ENCODE assay signal across 8 cellular contexts in genomic region chr13:46165485-46166220, GRCh38. TPM values are rescaled to one million over a fixed set of nuclear protein-coding genes. Genes with fewer than 3 reads are reported as not detected.
A peak's percentile ranks its signal among the peaks of the same experiment; 100 is the strongest.
DNase-seq lines count a peak whose midpoint lies in the region; ATAC-seq and TF ChIP-seq lines count a peak whose summit lies in the region.

No MANE protein-coding gene starts in this region.

- H3K4me3 ChIP-seq in GM06990 (replicated peaks; ENCODE audit: low read depth, low read length) (peak overlapping the region; percentile 69; the same call in 1 of the 2 replicates), transverse colon (no peak overlapping the region)

- no peaks in the 10 kb centered on the region for H3K9me3 ChIP-seq in transverse colon

- H3K27me3 ChIP-seq in GM06990 (replicated peaks; ENCODE audit: control insufficient read depth, insufficient read depth, low read length) (no peaks in the 10 kb centered on the region), transverse colon (no peaks in the 10 kb centered on the region)

- peaks cover 3% of the 10 kb centered on the region for H3K36me3 ChIP-seq in GM06990 (ENCODE audit: control insufficient read depth, insufficient read depth, low read length)
- H3K36me3 ChIP-seq in transverse colon: no peaks in the 10 kb centered on the region

- TF ChIP-seq CTCF in GM06990 (IDR thresholded peaks at IDR 0.05; ENCODE audit: insufficient read depth, low read length, poor library complexity, severe bottlenecking) (no peak), transverse colon (IDR thresholded peaks at IDR 0.05) (no peak)

- peak; percentile 70 for DNase-seq in GM06990 (ENCODE audit: extremely low read depth, insufficient read length)
- peak; percentile 25 for DNase-seq in central memory CD4-positive, alpha-beta T cell
- DNase-seq in GF-D8 (lab: John Stamatoyannopoulos, UW): no peak
- DNase-seq in DMS153 (lab: John Stamatoyannopoulos, UW): no peak
- DNase-seq in transverse colon: no peak
- DNase-seq in KG1 (lab: John Stamatoyannopoulos, UW): no peak

- H3K4me1 Mint-ChIP-seq in IgD-negative memory B cell: peaks cover 63 to 74% (median 73%) of the 10 kb centered on the region in 3 donors

- TF ChIP-seq POLR2A in transverse colon (IDR thresholded peaks at IDR 0.05): no peak

- no peak overlapping the region for H3K27ac ChIP-seq in transverse colon

- in situ Hi-C loops in transverse colon (cut with MboI; ENCODE audit: low pct_ligation_motif_present in 1 of 4, low pct_unique_long_range_greater_than_20kb in 1 of 4, low sequenced_read_pairs in 3 of 4): no loop called here

- 31 to 32% methylated on average over 5 of the region's 5 CpGs for WGBS in transverse colon (ENCODE audit: low coverage in 1 of 2), 2 donors

- no peaks in the 10 kb centered on the region for H3K27me3 Mint-ChIP-seq in IgD-negative memory B cell

- TF ChIP-seq EP300 in transverse colon (IDR thresholded peaks at IDR 0.05; ENCODE audit: low read depth): no peak

- intact Hi-C loops in transverse colon (cut with DNase I; ENCODE audit: low total_unique reads): no loop called here

- peak overlapping the region in 3 of 4 donors; percentile 39 to 82 (median 59) for H3K4me3 Mint-ChIP-seq in IgD-negative memory B cell

- ATAC-seq in GM21367 (IDR thresholded peaks at IDR 0.05; ENCODE audit: unreplicated experiment): peak; percentile 38

- H3K4me1 ChIP-seq in transverse colon: peaks cover 0 to 16% (median 0%) of the 10 kb centered on the region in 4 donors

- H3K27ac Mint-ChIP-seq in IgD-negative memory B cell: peak overlapping the region; percentile 37 to 87 (median 86)

- H3K36me3 Mint-ChIP-seq in IgD-negative memory B cell: no peaks in the 10 kb centered on the region

- H3K9me3 Mint-ChIP-seq in IgD-negative memory B cell: no peaks in the 10 kb centered on the region

RNA-seq across cellular contexts. Expression of gene LCP1, which starts 16.3 kb away (rescaled TPM):
- 835 TPM for polyA plus RNA-seq in IgD-negative memory B cell
- 10 to 100 TPM in 3 of 4 donors, 1 to 10 TPM in 1; 1.6 to 35.7 (median 26.1) TPM for total RNA-seq in transverse colon

RNA-seq across cellular contexts. Expression of gene LRRC63, which starts 46.1 kb away (rescaled TPM):
- polyA plus RNA-seq in IgD-negative memory B cell: not detected
- total RNA-seq in transverse colon: under 1 TPM in 1 of 4 donors, not detected in 3; 0.32 TPM

Comparison
In these comparisons a context has a peak if more than half of its experiments do, and no peak if none do; other contexts are left out.
1. DNase-seq: peak in GM06990 (single experiment) and central memory CD4-positive, alpha-beta T cell (single experiment); none in GF-D8 (single experiment), DMS153 (single experiment), transverse colon (single experiment) and KG1 (single experiment).